3 cellular contexts compared by ENCODE assay signal in genomic region chr15:89674526-89674925, GRCh38.
TF ChIP-seq lines count a peak whose summit lies in the region.

No MANE protein-coding gene starts in this region.

TF ChIP-seq in SK-N-SH, 30 proteins besides CTCF, POLR2A, EP300 and RAD21:
- TF ChIP-seq EZH2phosphoT487 (IDR thresholded peaks at IDR 0.05; ENCODE audit: borderline replicate concordance, low read depth) (no peak), RFX5 (IDR thresholded peaks at IDR 0.05; ENCODE audit: low read length) (no peak), NRF1 (IDR thresholded peaks at IDR 0.05; ENCODE audit: low read depth, low read length) (no peak), FOXM1 (IDR thresholded peaks at IDR 0.05; ENCODE audit: low read depth) (no peak), CHD2 (IDR thresholded peaks at IDR 0.05; ENCODE audit: low read length, partially characterized antibody) (no peak), JUND (IDR thresholded peaks at IDR 0.05) (no peak), USF2 (IDR thresholded peaks at IDR 0.05; ENCODE audit: borderline replicate concordance, low read depth, low read length) (no peak), SIN3A (IDR thresholded peaks at IDR 0.05; ENCODE audit: borderline replicate concordance, low read depth, low read length) (no peak), MXI1 (IDR thresholded peaks at IDR 0.05; ENCODE audit: low read depth, low read length) (no peak)
- TF ChIP-seq, protein P1, sequence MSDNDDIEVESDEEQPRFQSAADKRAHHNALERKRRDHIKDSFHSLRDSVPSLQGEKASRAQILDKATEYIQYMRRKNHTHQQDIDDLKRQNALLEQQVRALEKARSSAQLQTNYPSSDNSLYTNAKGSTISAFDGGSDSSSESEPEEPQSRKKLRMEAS (IDR thresholded peaks at IDR 0.05; ENCODE audit: low read depth) = no peak
- TF ChIP-seq, protein P2, sequence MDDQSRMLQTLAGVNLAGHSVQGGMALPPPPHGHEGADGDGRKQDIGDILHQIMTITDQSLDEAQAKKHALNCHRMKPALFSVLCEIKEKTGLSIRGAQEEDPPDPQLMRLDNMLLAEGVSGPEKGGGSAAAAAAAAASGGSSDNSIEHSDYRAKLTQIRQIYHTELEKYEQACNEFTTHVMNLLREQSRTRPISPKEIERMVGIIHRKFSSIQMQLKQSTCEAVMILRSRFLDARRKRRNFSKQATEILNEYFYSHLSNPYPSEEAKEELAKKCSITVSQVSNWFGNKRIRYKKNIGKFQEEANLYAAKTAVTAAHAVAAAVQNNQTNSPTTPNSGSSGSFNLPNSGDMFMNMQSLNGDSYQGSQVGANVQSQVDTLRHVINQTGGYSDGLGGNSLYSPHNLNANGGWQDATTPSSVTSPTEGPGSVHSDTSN (IDR thresholded peaks at IDR 0.05) = no peak
- TF ChIP-seq, protein P3, sequence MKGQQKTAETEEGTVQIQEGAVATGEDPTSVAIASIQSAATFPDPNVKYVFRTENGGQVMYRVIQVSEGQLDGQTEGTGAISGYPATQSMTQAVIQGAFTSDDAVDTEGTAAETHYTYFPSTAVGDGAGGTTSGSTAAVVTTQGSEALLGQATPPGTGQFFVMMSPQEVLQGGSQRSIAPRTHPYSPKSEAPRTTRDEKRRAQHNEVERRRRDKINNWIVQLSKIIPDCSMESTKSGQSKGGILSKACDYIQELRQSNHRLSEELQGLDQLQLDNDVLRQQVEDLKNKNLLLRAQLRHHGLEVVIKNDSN (IDR thresholded peaks at IDR 0.05; ENCODE audit: borderline replicate concordance, low read depth) = no peak

TF ChIP-seq in SK-N-SH treated with all-trans-retinoic acid at 6 μM for 48 hours, 23 proteins besides CTCF, POLR2A, EP300 and RAD21:
- TF ChIP-seq PPARA (CRISPR knock-in tag; IDR thresholded peaks at IDR 0.05; ENCODE audit: borderline replicate concordance) = no peak
- TF ChIP-seq TOX (CRISPR knock-in tag; IDR thresholded peaks at IDR 0.05; ENCODE audit: borderline replicate concordance) = no peak
- no peak for TF ChIP-seq GLIS3 (CRISPR knock-in tag; IDR thresholded peaks at IDR 0.05)
- TF ChIP-seq SNAI2 (CRISPR knock-in tag; IDR thresholded peaks at IDR 0.05) = no peak
- no peak for TF ChIP-seq RARB (CRISPR knock-in tag; IDR thresholded peaks at IDR 0.05)
- no peak for TF ChIP-seq OSR1 (CRISPR knock-in tag; IDR thresholded peaks at IDR 0.05)
- TF ChIP-seq ZNF565 (CRISPR knock-in tag; conservative IDR thresholded peaks at IDR 0.05; ENCODE audit: low read depth) = no peak
- TF ChIP-seq ZNF70 (CRISPR knock-in tag; IDR thresholded peaks at IDR 0.05) = no peak

TF ChIP-seq in K562, 482 proteins besides CTCF, POLR2A, EP300 and RAD21:
- TF ChIP-seq, protein P4, sequence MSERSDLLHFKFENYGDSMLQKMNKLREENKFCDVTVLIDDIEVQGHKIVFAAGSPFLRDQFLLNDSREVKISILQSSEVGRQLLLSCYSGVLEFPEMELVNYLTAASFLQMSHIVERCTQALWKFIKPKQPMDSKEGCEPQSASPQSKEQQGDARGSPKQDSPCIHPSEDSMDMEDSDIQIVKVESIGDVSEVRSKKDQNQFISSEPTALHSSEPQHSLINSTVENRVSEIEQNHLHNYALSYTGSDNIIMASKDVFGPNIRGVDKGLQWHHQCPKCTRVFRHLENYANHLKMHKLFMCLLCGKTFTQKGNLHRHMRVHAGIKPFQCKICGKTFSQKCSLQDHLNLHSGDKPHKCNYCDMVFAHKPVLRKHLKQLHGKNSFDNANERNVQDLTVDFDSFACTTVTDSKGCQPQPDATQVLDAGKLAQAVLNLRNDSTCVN (CRISPR knock-in tag; IDR thresholded peaks at IDR 0.05) = no peak
- TF ChIP-seq HNRNPLL (IDR thresholded peaks at IDR 0.05; ENCODE audit: low read depth, low read length, poor library complexity, severe bottlenecking) (no peak), DACH1 (IDR thresholded peaks at IDR 0.05; ENCODE audit: partially characterized antibody) (no peak), ZNF217 (CRISPR knock-in tag; IDR thresholded peaks at IDR 0.05) (no peak), ZC3H11A (IDR thresholded peaks at IDR 0.05; ENCODE audit: low read depth, low read length) (no peak), CUX1 (CRISPR knock-in tag; IDR thresholded peaks at IDR 0.05) (no peak), SRF (CRISPR knock-in tag; IDR thresholded peaks at IDR 0.05) (no peak), RHOXF2B (CRISPR knock-in tag; conservative IDR thresholded peaks at IDR 0.05) (no peak)
